8 cellular contexts compared by ENCODE assay signal in the genomic region with DNA sequence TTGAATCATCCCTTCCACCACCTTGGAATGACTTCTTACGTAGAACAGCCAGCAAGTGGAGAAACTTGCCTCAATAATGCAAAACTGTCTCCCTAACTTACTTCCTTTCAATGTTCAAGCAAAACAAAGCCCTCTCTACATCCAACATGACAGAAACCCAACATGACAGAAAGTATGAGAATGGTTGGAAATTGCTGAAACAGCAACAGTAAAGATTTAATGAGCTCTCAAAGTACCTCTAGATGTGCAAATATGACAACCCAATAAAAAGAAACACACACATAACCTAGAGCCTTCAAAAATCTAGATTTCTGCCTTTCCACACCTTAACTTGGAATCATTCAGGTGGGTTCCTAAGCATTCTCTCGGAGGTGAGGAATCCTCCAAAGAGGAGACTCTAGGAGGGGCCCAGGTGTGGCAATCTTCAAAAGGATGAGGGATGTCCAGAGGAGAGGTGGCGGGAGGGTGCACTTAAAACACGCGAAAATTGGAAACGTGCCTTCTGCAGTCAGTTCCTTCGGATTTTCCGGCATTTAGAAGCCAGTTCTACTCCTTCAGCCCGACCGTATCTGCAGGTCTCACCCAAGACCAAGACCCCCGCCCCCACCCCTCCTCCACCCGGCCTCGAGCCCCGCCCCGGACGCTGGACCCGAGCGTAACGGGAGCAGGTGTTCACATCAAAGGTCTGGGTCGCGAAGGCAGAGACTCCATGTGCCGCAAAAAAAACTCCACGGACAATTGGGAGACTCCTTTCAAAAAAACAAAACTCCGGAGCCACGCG. TPM values are rescaled to one million over a fixed set of nuclear protein-coding genes. Genes with fewer than 3 reads are reported as not detected.
DNase-seq lines count a peak whose midpoint lies in the region; ATAC-seq and TF ChIP-seq lines count a peak whose summit lies in the region.

No MANE protein-coding gene starts in this region.

- intact Hi-C loops in testis (cut with DNase I; ENCODE audit: low total_unique reads), result loop anchor here (10.0 kb wide), 1 partner anchor 135 kb away; a partner anchor contains a TSS
- intact Hi-C loops in posterior cingulate gyrus (cut with DNase I), result loop anchor here (5.0 to 10.0 kb wide), 2 partner anchors 135 to 197 kb away; a partner anchor contains a TSS

- 3 to 4% methylated on average over 26 of the region's 26 CpGs for WGBS in testis, 2 donors

- H3K9me3 ChIP-seq in SJCRH30 (replicated peaks) (no peaks in the 10 kb centered on the region), iPS-18c (ENCODE audit: control insufficient read depth, insufficient read depth, low read length) (no peaks in the 10 kb centered on the region), testis (no peaks in the 10 kb centered on the region)

- TF ChIP-seq CTCF in testis (IDR thresholded peaks at IDR 0.05), result no peak

- H3K4me3 ChIP-seq in GM08714 (ENCODE audit: low read length) (peak overlapping the region; percentile 93), SJCRH30 (peak overlapping the region; percentile 67), iPS-18c (ENCODE audit: insufficient read depth, low read depth, low read length) (peak overlapping the region; percentile 85), testis (peak overlapping the region; percentile 74 to 79)

- H3K27ac ChIP-seq in SJCRH30 (peak overlapping the region; percentile 74), testis (peak overlapping the region; percentile 84 to 91)

- no peak for TF ChIP-seq POLR2A in testis (IDR thresholded peaks at IDR 0.05)

- H3K36me3 ChIP-seq in SJCRH30, result no peaks in the 10 kb centered on the region
- H3K36me3 ChIP-seq in testis (ENCODE audit: low read depth, missing control alignments), result no peaks in the 10 kb centered on the region

- no peaks in the 10 kb centered on the region for H3K4me1 ChIP-seq in SJCRH30
- peaks cover 30% of the 10 kb centered on the region for H3K4me1 ChIP-seq in testis

- H3K27me3 ChIP-seq in SJCRH30 (0 out of 2 replicates have a peak, but pooled peaks cover 2% of the 10 kb centered on the region), testis (no peaks in the 10 kb centered on the region)

- peak; percentile 0 for ATAC-seq in HG02973 (IDR thresholded peaks at IDR 0.05; ENCODE audit: unreplicated experiment)
- no peak for ATAC-seq in GM19467 (IDR thresholded peaks at IDR 0.05; ENCODE audit: unreplicated experiment)

- DNase-seq in SJCRH30 (peak in 1 of 2 experiments; percentile 2), testis (no peak), posterior cingulate gyrus (no peak)
- no peak for DNase-seq in activated T-cell treated with anti-CD3 and anti-CD28 coated beads, Interleukin-2, amount 50 U/mL, for 48 hours

RNA-seq across cellular contexts. Expression of a gene that starts 1.0 kb away (rescaled TPM):
- total RNA-seq in SJCRH30 (2014; rRNA removed; shearing (Covaris generic)), result 27.8 and 33.1 TPM in 2 replicates
- 100 to 1,000 TPM; 209 to 278 TPM for total RNA-seq in testis
- 190 TPM for polyA plus RNA-seq in testis (ENCODE audit: insufficient read depth, low read depth, low replicate concordance)
